In genomic region chr11:19441752-19442553, GRCh38 we compare ENCODE assay signal across 8 cellular contexts.
DNase-seq lines count a peak whose midpoint lies in the region; ATAC-seq and TF ChIP-seq lines count a peak whose summit lies in the region.

No MANE protein-coding gene starts in this region.

- CTCF ChIA-PET in CD4-positive, alpha-beta memory T cell (lab: Charles Lee; ENCODE audit: partially characterized antibody) = interaction anchor here (1.2 kb wide), 1 partner anchor 18 kb away, joined by 3 read pairs; no protein-coding TSS in a partner anchor

- no peaks in the 10 kb centered on the region for H3K4me1 ChIP-seq in CD4-positive, alpha-beta memory T cell (ENCODE audit: insufficient read depth, low read length)

- H3K4me3 ChIP-seq in fibroblast of the aortic adventitia (ENCODE audit: low read depth, low read length) = no peak overlapping the region
- no peak overlapping the region for H3K4me3 ChIP-seq in CD4-positive, alpha-beta memory T cell (ENCODE audit: low read length in 2 of 2)

- no peaks in the 10 kb centered on the region for H3K36me3 ChIP-seq in CD4-positive, alpha-beta memory T cell (ENCODE audit: insufficient read depth, low read length)

- no peak overlapping the region for H3K27ac Mint-ChIP-seq in CD4-positive, alpha-beta memory T cell

- H3K27me3 ChIP-seq in CD4-positive, alpha-beta memory T cell (ENCODE audit: insufficient read depth, low read length) = no peaks in the 10 kb centered on the region

- no peak for TF ChIP-seq CTCF in fibroblast of the aortic adventitia (IDR thresholded peaks at IDR 0.05; ENCODE audit: insufficient read depth, low read length)

- H3K4me3 Mint-ChIP-seq in CD4-positive, alpha-beta memory T cell = no peak overlapping the region

- ATAC-seq in GM19372 (IDR thresholded peaks at IDR 0.05; ENCODE audit: low read depth, unreplicated experiment) (peak; percentile 91), HG03196 (IDR thresholded peaks at IDR 0.05; ENCODE audit: unreplicated experiment) (peak; percentile 91)

- intact Hi-C loops in CD4-positive, alpha-beta memory T cell (cut with micrococcal nuclease) = no loop called here

- DNase-seq in COLO829 (ENCODE audit: low spot score) = peak; percentile 84
- peak; percentile 99 for DNase-seq in SW480 (ENCODE audit: low spot score)
- DNase-seq in fibroblast of the aortic adventitia (ENCODE audit: low read depth) = peak; percentile 99
- DNase-seq in stimulated activated CD4-positive, alpha-beta T cell treated with anti-CD3 and anti-CD28 coated beads, Interleukin-1b, Interleukin-23, amount 100 ng/mL, for 48 hours = peak; percentile 82
- no peak for DNase-seq in CD4-positive, alpha-beta memory T cell
- DNase-seq in Kasumi-1 (lab: John Stamatoyannopoulos, UW) = no peak

- H3K27me3 Mint-ChIP-seq in CD4-positive, alpha-beta memory T cell = peaks cover 6 to 11% of the 10 kb centered on the region in 2 donors

- no peak overlapping the region for H3K27ac ChIP-seq in CD4-positive, alpha-beta memory T cell (ENCODE audit: low read depth, low read length)

- H3K9me3 Mint-ChIP-seq in CD4-positive, alpha-beta memory T cell = peaks cover 0 to 2% (median 0%) of the 10 kb centered on the region in 8 donors

- no peaks in the 10 kb centered on the region for H3K36me3 Mint-ChIP-seq in CD4-positive, alpha-beta memory T cell

- H3K9me3 ChIP-seq in CD4-positive, alpha-beta memory T cell (ENCODE audit: control insufficient read depth in 1 of 2, low read length in 2 of 2) = no peaks in the 10 kb centered on the region

- H3K4me1 Mint-ChIP-seq in CD4-positive, alpha-beta memory T cell = no peaks in the 10 kb centered on the region

- POLR2A ChIA-PET in CD4-positive, alpha-beta memory T cell (lab: Charles Lee; ENCODE audit: partially characterized antibody) = no interaction called here

Comparison
In these comparisons a context has a peak if more than half of its experiments do, and no peak if none do; other contexts are left out.
1. DNase-seq: peak in COLO829 (single experiment), SW480 (single experiment), fibroblast of the aortic adventitia (single experiment) and stimulated activated CD4-positive, alpha-beta T cell treated with anti-CD3 and anti-CD28 coated beads, Interleukin-1b, Interleukin-23, amount 100 ng/mL, for 48 hours (single experiment); none in CD4-positive, alpha-beta memory T cell (0 of 5) and Kasumi-1 (0 of 2).